ENCODE assay signal across 10 cellular contexts in the genomic region with DNA sequence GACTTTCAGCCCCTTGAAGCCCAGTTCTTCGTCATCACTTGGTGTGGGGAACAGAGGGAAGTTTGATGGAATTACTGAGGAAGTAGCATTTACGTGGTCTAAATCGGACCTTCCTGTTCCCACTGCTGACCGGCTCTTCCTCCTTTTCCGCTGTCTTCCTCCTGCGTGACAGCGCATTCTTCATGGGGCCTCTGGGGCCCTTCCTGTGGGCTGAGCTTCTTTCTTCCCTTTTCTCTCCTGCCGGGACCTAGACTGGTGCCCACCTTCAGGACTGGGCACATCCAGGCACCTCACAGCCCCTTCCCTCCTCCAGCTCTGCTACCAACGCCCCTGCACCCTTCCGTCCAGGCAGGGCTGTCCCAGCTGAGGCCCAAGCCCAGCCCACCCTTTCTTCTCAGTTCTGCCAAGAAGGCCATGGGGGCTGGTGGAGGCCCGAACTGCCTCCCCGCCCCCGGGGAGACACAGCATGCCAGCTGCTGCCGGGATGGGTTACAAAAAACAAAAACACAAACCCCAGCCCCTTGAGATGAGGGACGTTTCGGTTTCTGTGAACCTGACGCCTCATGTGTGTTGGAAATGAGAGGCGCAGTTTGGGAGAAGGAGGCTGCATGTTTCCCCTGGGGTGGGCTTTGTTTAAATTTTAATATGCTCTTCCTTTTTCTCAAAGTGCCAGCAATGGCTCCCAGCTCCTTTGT. TPM values are rescaled to one million over a fixed set of nuclear protein-coding genes. Genes with fewer than 3 reads are reported as not detected.
DNase-seq lines count a peak whose midpoint lies in the region; ATAC-seq and TF ChIP-seq lines count a peak whose summit lies in the region.
"Had no signal": no experiment of that assay in that cellular context is flagged by ENCODE, and none has a peak within 500 bp of the region (broad histone marks: within the 10 kb centered on the region; RNA-seq: fewer than 3 reads in every experiment).

No MANE protein-coding gene starts in this region.

- no peak for TF ChIP-seq POLR2A in heart left ventricle (IDR thresholded peaks at IDR 0.05)

- H3K4me2 ChIP-seq in parathyroid adenoma (ENCODE audit: low read length) = no peak overlapping the region

- no peak overlapping the region for H3K9ac ChIP-seq in parathyroid adenoma

- H3K4me1 ChIP-seq in heart left ventricle = peaks cover 0 to 61% (median 14%) of the 10 kb centered on the region in 12 donors
- no peaks in the 10 kb centered on the region for H3K4me1 ChIP-seq in parathyroid adenoma

- no peak overlapping the region for H2AFZ ChIP-seq in parathyroid adenoma

- intact Hi-C loops in heart left ventricle (cut with DNase I) = no loop called here

- no peak overlapping the region for H3K4me3 ChIP-seq in heart left ventricle
- H3K4me3 ChIP-seq in parathyroid adenoma (ENCODE audit: low read depth, low read length) = no peak overlapping the region

- H3K27ac ChIP-seq in heart left ventricle (peak overlapping the region; percentile 24 to 93 (median 70)), parathyroid adenoma (peak overlapping the region; percentile 74)

- no peak for TF ChIP-seq CTCF in heart left ventricle (IDR thresholded peaks at IDR 0.05)
- TF ChIP-seq CTCF in parathyroid adenoma (IDR thresholded peaks at IDR 0.05) = no peak

- H3K27me3 ChIP-seq in heart left ventricle = no peaks in the 10 kb centered on the region
- no peaks in the 10 kb centered on the region for H3K27me3 ChIP-seq in parathyroid adenoma (ENCODE audit: control insufficient read depth, insufficient read depth, low read length)

- ATAC-seq in heart left ventricle = peak; percentile 52 to 92 (median 80)
- no peak for ATAC-seq in SK-N-SH treated with all-trans-retinoic acid at 6 μM for 48 hours
- ATAC-seq: Panc1 had no signal

- 56 to 66% (median 60%) methylated on average over 17 to 18 of the region's 18 CpGs for WGBS in heart left ventricle, 4 donors

- no peaks in the 10 kb centered on the region for H3K36me3 ChIP-seq in heart left ventricle
- no peaks in the 10 kb centered on the region for H3K36me3 ChIP-seq in parathyroid adenoma (ENCODE audit: control insufficient read depth, insufficient read depth, low read length)

- H3K9me3 ChIP-seq in heart left ventricle (no peaks in the 10 kb centered on the region), parathyroid adenoma (ENCODE audit: control insufficient read depth, low read length) (no peaks in the 10 kb centered on the region)

- peaks cover 6% of the 10 kb centered on the region for H3K79me2 ChIP-seq in parathyroid adenoma

- DNase-seq in CD1c-positive myeloid dendritic cell (ENCODE audit: extremely low spot score) = peak; percentile 89
- DNase-seq in SKM-1 (lab: John Stamatoyannopoulos, UW; ENCODE audit: unreplicated experiment) = peak; percentile 60
- peak; percentile 53 to 65 (median 57) for DNase-seq in heart left ventricle
- DNase-seq in DMS53 treated with DMSO at 0.1 percent for 48 hours (lab: John Stamatoyannopoulos, UW; ENCODE audit: unreplicated experiment) = no peak
- DNase-seq in activated T-cell treated with anti-CD3 and anti-CD28 coated beads, Interleukin-2, amount 50 U/mL, for 1 hour = no peak
- no peak for DNase-seq in occipital lobe (lab: John Stamatoyannopoulos, UW)
- DNase-seq: activated naive CD4-positive, alpha-beta T cell treated with anti-CD3 and anti-CD28 coated beads for 36 hours had no signal

TF ChIP-seq in SK-N-SH treated with all-trans-retinoic acid at 6 μM for 48 hours, 23 proteins besides CTCF, POLR2A, EP300 and RAD21:
- no peak for TF ChIP-seq ZFP30 (CRISPR knock-in tag; IDR thresholded peaks at IDR 0.05)

RNA-seq across cellular contexts. Expression of gene ZNF710, which starts 19.1 kb away (rescaled TPM):
- 10 to 100 TPM in 1 of 9 donors, 1 to 10 TPM in 8; 2.9 to 22.4 (median 5.9) TPM for total RNA-seq in heart left ventricle
- polyA plus RNA-seq in heart left ventricle = 1 to 10 TPM; 3.4 to 6.1 TPM
- 14.3 TPM for total RNA-seq in occipital lobe

Comparison
In these comparisons a context has a peak if more than half of its experiments do, and no peak if none do; other contexts are left out.
1. DNase-seq: peak in CD1c-positive myeloid dendritic cell (single experiment), SKM-1 (single experiment) and heart left ventricle (5 of 5); none in DMS53 treated with DMSO at 0.1 percent for 48 hours (single experiment), activated T-cell treated with anti-CD3 and anti-CD28 coated beads, Interleukin-2, amount 50 U/mL, for 1 hour (single experiment) and occipital lobe (single experiment).